ENCODE assay signal across 17 cellular contexts in the genomic region with DNA sequence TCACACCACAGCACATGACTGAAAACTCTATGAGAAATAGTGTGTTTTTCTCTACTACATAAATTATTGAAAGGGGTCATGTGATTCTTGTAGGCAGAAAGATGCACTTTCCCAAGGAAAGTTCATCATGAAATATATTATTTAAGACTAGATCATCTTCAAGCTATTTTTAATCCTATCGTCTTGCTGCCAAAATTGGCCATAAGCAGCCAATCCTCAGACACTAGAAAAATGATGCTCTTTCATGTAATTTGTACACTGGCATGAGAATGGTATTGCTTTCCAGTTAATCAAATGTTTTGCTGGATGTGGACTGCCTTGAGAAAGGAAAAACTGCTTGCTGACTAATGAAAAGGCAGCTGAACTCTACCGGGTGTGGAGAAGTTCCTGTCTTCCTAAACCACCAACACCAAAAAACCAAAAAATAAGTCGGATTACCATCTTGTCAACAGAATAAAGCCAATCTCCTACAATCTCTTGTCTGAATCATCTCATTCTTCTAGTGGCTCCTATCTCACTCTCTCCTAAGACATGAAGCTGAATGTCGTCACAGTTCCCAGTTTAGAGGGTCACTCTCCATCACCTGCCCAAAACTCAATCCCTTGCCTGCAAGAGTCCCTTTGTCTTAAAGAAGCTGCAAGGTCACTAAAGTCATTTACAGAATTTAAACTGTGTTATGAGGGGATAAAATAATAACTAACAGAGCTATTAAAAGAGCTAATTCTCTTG. TPM values are rescaled to one million over a fixed set of nuclear protein-coding genes. Genes with fewer than 3 reads are reported as not detected.
DNase-seq lines count a peak whose midpoint lies in the region; ATAC-seq and TF ChIP-seq lines count a peak whose summit lies in the region.
"Had no signal": no experiment of that assay in that cellular context is flagged by ENCODE, and none has a peak within 500 bp of the region (broad histone marks: within the 10 kb centered on the region; RNA-seq: fewer than 3 reads in every experiment).

No MANE protein-coding gene starts in this region.

- peak overlapping the region; percentile 98 for H3K4me3 Mint-ChIP-seq in activated naive CD4-positive, alpha-beta T cell treated with anti-CD3 and anti-CD28 coated beads for 36 hours
- H3K4me3 Mint-ChIP-seq in T-helper 17 cell = peak overlapping the region; percentile 100
- H3K4me3 Mint-ChIP-seq: H9 had no signal

- no peaks in the 10 kb centered on the region for H3K9me3 Mint-ChIP-seq in activated naive CD4-positive, alpha-beta T cell treated with anti-CD3 and anti-CD28 coated beads for 36 hours
- H3K9me3 Mint-ChIP-seq: H9 had no signal

- DNase-seq in activated naive CD4-positive, alpha-beta T cell treated with anti-CD3 and anti-CD28 coated beads for 36 hours = no peak
- no peak for DNase-seq in activated naive CD4-positive, alpha-beta T cell (lab: John Stamatoyannopoulos, UW)
- no peak for DNase-seq in T-helper 17 cell
- DNase-seq in fibroblast of peridontal ligament (ENCODE audit: extremely low read depth) = peak; percentile 57
- DNase-seq in transverse colon = no peak
- DNase-seq in occipital lobe (lab: John Stamatoyannopoulos, UW) = no peak
- no peak for DNase-seq in Right ventricle myocardium inferior (ENCODE audit: missing footprints)
- DNase-seq in NCI-H2081 treated with DMSO at 0.1 percent for 48 hours (lab: John Stamatoyannopoulos, UW) = no peak
- DNase-seq: DMS79, H9, mesenchymal stem cell, NCI-H1417, NCI-H510A, pancreas had no signal

- TF ChIP-seq POLR2A in transverse colon (IDR thresholded peaks at IDR 0.05) = no peak

- H3K4me1 ChIP-seq in transverse colon = peaks cover 3 to 51% (median 21%) of the 10 kb centered on the region in 4 donors

- peak overlapping the region; percentile 57 for H3K27ac Mint-ChIP-seq in activated naive CD4-positive, alpha-beta T cell treated with anti-CD3 and anti-CD28 coated beads for 36 hours
- peak overlapping the region; percentile 95 for H3K27ac Mint-ChIP-seq in T-helper 17 cell
- H3K27ac Mint-ChIP-seq: H9 had no signal

- H3K36me3 ChIP-seq in transverse colon = no peaks in the 10 kb centered on the region
- H3K36me3 ChIP-seq: cardiac muscle cell, pancreas had no signal

- CTCF ChIA-PET in activated naive CD4-positive, alpha-beta T cell treated with anti-CD3 and anti-CD28 coated beads for 36 hours (lab: Charles Lee) = interaction anchor here (0.7 to 2.8 kb wide), 9 partner anchors 13 to 298 kb away, joined by 3 to 19 read pairs (median 10); no protein-coding TSS in a partner anchor

- intact Hi-C loops in activated naive CD4-positive, alpha-beta T cell treated with anti-CD3 and anti-CD28 coated beads for 36 hours (cut with micrococcal nuclease) = loop anchor here (1.0 to 2.0 kb wide), 2 partner anchors 11 to 45 kb away; no protein-coding TSS in a partner anchor
- intact Hi-C loops in transverse colon (cut with DNase I; ENCODE audit: low total_unique reads) (no loop called here), Right ventricle myocardium inferior (cut with DNase I) (loop anchor here (5.0 kb wide), 1 partner anchor 77 kb away; no protein-coding TSS in a partner anchor)

- no peak for TF ChIP-seq CTCF in transverse colon (IDR thresholded peaks at IDR 0.05)

- H3K4me1 Mint-ChIP-seq in activated naive CD4-positive, alpha-beta T cell treated with anti-CD3 and anti-CD28 coated beads for 36 hours (ENCODE audit: low read depth) = peaks cover 60% of the 10 kb centered on the region
- peaks cover 66% of the 10 kb centered on the region for H3K4me1 Mint-ChIP-seq in T-helper 17 cell

- peaks cover 37% of the 10 kb centered on the region for H3K36me3 Mint-ChIP-seq in activated naive CD4-positive, alpha-beta T cell treated with anti-CD3 and anti-CD28 coated beads for 36 hours (ENCODE audit: low read depth)
- peaks cover 16% of the 10 kb centered on the region for H3K36me3 Mint-ChIP-seq in T-helper 17 cell (ENCODE audit: low read depth)

- ATAC-seq in T-helper 17 cell = no peak
- ATAC-seq in Right ventricle myocardium inferior = no peak
- ATAC-seq: pancreas had no signal

- no peaks in the 10 kb centered on the region for H3K27me3 ChIP-seq in transverse colon
- H3K27me3 ChIP-seq: pancreas had no signal

- no peak overlapping the region for H3K4me3 ChIP-seq in transverse colon
- H3K4me3 ChIP-seq: cardiac muscle cell, pancreas had no signal

- H3K9me3 ChIP-seq in T-helper 17 cell (ENCODE audit: control insufficient read depth, low read length, poor library complexity, severe bottlenecking) (no peaks in the 10 kb centered on the region), transverse colon (no peaks in the 10 kb centered on the region)
- H3K9me3 ChIP-seq: pancreas had no signal

- 57 to 64% methylated on average over 4 of the region's 4 CpGs for WGBS in transverse colon (ENCODE audit: low coverage in 1 of 2), 2 donors

- no peaks in the 10 kb centered on the region for H3K27me3 Mint-ChIP-seq in activated naive CD4-positive, alpha-beta T cell treated with anti-CD3 and anti-CD28 coated beads for 36 hours (ENCODE audit: low read depth)
- no peaks in the 10 kb centered on the region for H3K27me3 Mint-ChIP-seq in T-helper 17 cell

- H3K27ac ChIP-seq in transverse colon = peak overlapping the region in 3 of 4 donors; percentile 10 to 94 (median 56)
- H3K27ac ChIP-seq: cardiac muscle cell, epithelial cell of prostate, pancreas, RWPE1 had no signal

- no peak for TF ChIP-seq EP300 in transverse colon (IDR thresholded peaks at IDR 0.05; ENCODE audit: low read depth)

- in situ Hi-C loops in transverse colon (cut with MboI; ENCODE audit: low pct_ligation_motif_present in 1 of 4, low pct_unique_long_range_greater_than_20kb in 1 of 4, low sequenced_read_pairs in 3 of 4) = loop anchor here in 1 of 4 donors (10.0 kb wide), 1 partner anchor 179 kb away; no protein-coding TSS in a partner anchor

RNA-seq across cellular contexts. Expression of gene BCL2, which starts 5.3 kb away (rescaled TPM):
- 10 to 100 TPM; 48.4 to 49.6 TPM for total RNA-seq in activated naive CD4-positive, alpha-beta T cell treated with anti-CD3 and anti-CD28 coated beads for 36 hours
- total RNA-seq in T-helper 17 cell (100 to 1,000 TPM; 134 to 136 TPM), transverse colon (10 to 100 TPM; 14.3 to 34.8 (median 23.5) TPM), occipital lobe (30.6 TPM), Right ventricle myocardium inferior (7.4 TPM)

RNA-seq across cellular contexts. Expression of gene KDSR, which starts 52.8 kb away (rescaled TPM):
- 10 to 100 TPM; 75.2 to 81.5 TPM for total RNA-seq in activated naive CD4-positive, alpha-beta T cell treated with anti-CD3 and anti-CD28 coated beads for 36 hours
- total RNA-seq in T-helper 17 cell (10 to 100 TPM; 55.2 to 71.2 TPM), transverse colon (10 to 100 TPM; 13.1 to 37.2 (median 28.3) TPM), occipital lobe (12.2 TPM), Right ventricle myocardium inferior (32.3 TPM)
